In the genomic region with DNA sequence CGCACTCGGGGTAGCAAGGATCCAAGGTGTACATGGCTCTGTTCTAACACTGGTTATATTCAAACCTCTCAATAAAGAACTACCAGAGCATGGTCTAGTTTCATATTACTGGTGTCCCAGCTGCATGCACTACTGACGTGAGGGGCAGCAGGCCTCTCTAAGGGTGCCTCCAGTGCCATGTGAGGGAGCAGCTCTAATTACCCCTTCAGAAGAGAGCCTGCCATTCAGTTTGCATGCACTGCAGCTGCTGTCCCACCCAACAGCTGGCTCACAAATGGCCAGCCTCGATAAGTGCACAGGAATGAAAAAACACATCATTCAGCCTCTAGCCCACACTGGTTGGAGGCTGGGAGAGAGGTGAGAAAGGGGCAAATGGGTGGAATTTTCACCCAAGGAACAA, we compare ENCODE assay signal across 22 cellular contexts.
DNase-seq lines count a peak whose midpoint lies in the region; ATAC-seq and TF ChIP-seq lines count a peak whose summit lies in the region.
"Had no signal": no experiment of that assay in that cellular context is flagged by ENCODE, and none has a peak within 500 bp of the region (broad histone marks: within the 10 kb centered on the region; RNA-seq: fewer than 3 reads in every experiment).

No MANE protein-coding gene starts in this region.

- no peaks in the 10 kb centered on the region for H3K9me3 ChIP-seq in BE2C
- H3K9me3 ChIP-seq: Caco-2, HAP-1 had no signal

- no peaks in the 10 kb centered on the region for H3K4me1 ChIP-seq in BE2C
- H3K4me1 ChIP-seq: HAP-1 had no signal

- no peaks in the 10 kb centered on the region for H3K27me3 ChIP-seq in BE2C

- H3K4me3 ChIP-seq in BE2C (ENCODE audit: low read depth, low read length) = no peak overlapping the region
- H3K4me3 ChIP-seq: GM12878, GM23248, HAP-1 had no signal

- DNase-seq in DMS 273 (lab: John Stamatoyannopoulos, UW; ENCODE audit: unreplicated experiment) = peak; percentile 30
- no peak for DNase-seq in DMS 273 treated with DMSO at 0.1 percent for 48 hours (lab: John Stamatoyannopoulos, UW)
- peak; percentile 27 for DNase-seq in SHP77 treated with DMSO at 0.1 percent for 48 hours (lab: John Stamatoyannopoulos, UW)
- peak; percentile 84 for DNase-seq in myocyte (ENCODE audit: low read depth)
- DNase-seq in BE2C = no peak
- DNase-seq in SKM-1 (lab: John Stamatoyannopoulos, UW; ENCODE audit: unreplicated experiment) = no peak
- DNase-seq: Caco-2; CD4-positive, alpha-beta T cell; DMS53; EL; GM23248; NCI-H1694 treated with DMSO at 0.1 percent for 48 hours; NCI-H2227 treated with DMSO at 0.1 percent for 48 hours; NCI-H510A treated with DMSO at 0.1 percent for 48 hours; PC-3 had no signal

- TF ChIP-seq CTCF in BE2C (IDR thresholded peaks at IDR 0.05; ENCODE audit: low read depth, low read length) = no peak

- ATAC-seq in GM21390 (IDR thresholded peaks at IDR 0.05; ENCODE audit: unreplicated experiment) = no peak
- ATAC-seq: PC-3 had no signal

- H3K36me3 ChIP-seq in BE2C = no peaks in the 10 kb centered on the region
- H3K36me3 ChIP-seq: HAP-1 had no signal

- peak overlapping the region; percentile 48 for H3K27ac ChIP-seq in temporal lobe (ENCODE audit: low read depth, low read length)
- H3K27ac ChIP-seq: 22Rv1, GM23248, HL-60, RWPE1 had no signal

Comparison
In these comparisons a context has a peak if more than half of its experiments do, and no peak if none do; other contexts are left out.
1. DNase-seq: peak in DMS 273 (single experiment), SHP77 treated with DMSO at 0.1 percent for 48 hours (single experiment) and myocyte (single experiment); none in DMS 273 treated with DMSO at 0.1 percent for 48 hours (single experiment), BE2C (single experiment) and SKM-1 (single experiment).